Comparison of ENCODE assay signal across 18 cellular contexts in genomic region chr4:142886566-142886965, GRCh38. TPM values are rescaled to one million over a fixed set of nuclear protein-coding genes. Genes with fewer than 3 reads are reported as not detected.
DNase-seq lines count a peak whose midpoint lies in the region; ATAC-seq and TF ChIP-seq lines count a peak whose summit lies in the region.
"Had no signal": no experiment of that assay in that cellular context is flagged by ENCODE, and none has a peak within 500 bp of the region (broad histone marks: within the 10 kb centered on the region; RNA-seq: fewer than 3 reads in every experiment).

No MANE protein-coding gene starts in this region.

- H3K18ac ChIP-seq in mesendoderm (ENCODE audit: low read length), result no peak overlapping the region

- H3K23ac ChIP-seq in mesendoderm (ENCODE audit: low read length), result no peak overlapping the region

- H3K56ac ChIP-seq in mesendoderm (ENCODE audit: low read length), result no peak overlapping the region

- H3K79me1 ChIP-seq in mesendoderm (ENCODE audit: low read length), result no peaks in the 10 kb centered on the region

- H3K4me1 Mint-ChIP-seq in WTC11, result no peaks in the 10 kb centered on the region
- no peaks in the 10 kb centered on the region for H3K4me1 Mint-ChIP-seq in endodermal cell
- H3K4me1 Mint-ChIP-seq: CD14-positive monocyte; CD4-positive, alpha-beta memory T cell; IgD-negative memory B cell had no signal

- H3K79me2 ChIP-seq in mesendoderm (ENCODE audit: control insufficient read depth, insufficient read depth, low read length), result no peaks in the 10 kb centered on the region

- H3K27me3 ChIP-seq in endodermal cell (ENCODE audit: control insufficient read depth, insufficient read depth, low read length, poor library complexity, severe bottlenecking) (no peaks in the 10 kb centered on the region), mesendoderm (ENCODE audit: insufficient read depth, low read length, poor library complexity) (no peaks in the 10 kb centered on the region), gastrocnemius medialis (no peaks in the 10 kb centered on the region)
- H3K27me3 ChIP-seq: BLaER1 had no signal

- H2BK15ac ChIP-seq in mesendoderm (replicated peaks; ENCODE audit: low read depth), result no peak overlapping the region

- peak; percentile 61 for DNase-seq in ELF-1 (ENCODE audit: low read depth, low spot score)
- DNase-seq in WTC11 (ENCODE audit: low spot score), result no peak
- peak; percentile 44 for DNase-seq in endodermal cell
- DNase-seq in mesendoderm, result peak; percentile 84
- DNase-seq in gastrocnemius medialis, result no peak
- no peak for DNase-seq in putamen (ENCODE audit: low spot score)
- DNase-seq in NCI-H524 (lab: John Stamatoyannopoulos, UW), result no peak
- DNase-seq: 8988T; CD4-positive, alpha-beta memory T cell; DMS153; DMS79; HCEC 1CT had no signal

- no peak overlapping the region for H2BK120ac ChIP-seq in mesendoderm (ENCODE audit: low read depth, low read length)

- intact Hi-C loops in gastrocnemius medialis (cut with DNase I; ENCODE audit: low total_unique reads), result no loop called here

- no peak overlapping the region for H3K4ac ChIP-seq in mesendoderm (ENCODE audit: low read depth, low read length)

- in situ Hi-C loops in gastrocnemius medialis (cut with MboI; ENCODE audit: low sequenced_read_pairs in 4 of 4), result no loop called here

- no peak overlapping the region for H3K9ac ChIP-seq in endodermal cell (ENCODE audit: extremely low read depth, low read length, poor library complexity, severe bottlenecking)
- H3K9ac ChIP-seq in mesendoderm (ENCODE audit: low read length), result no peak overlapping the region
- H3K9ac ChIP-seq: BLaER1 had no signal

- no peak overlapping the region for H3K27ac ChIP-seq in endodermal cell (ENCODE audit: low read depth, low read length)
- no peak overlapping the region for H3K27ac ChIP-seq in mesendoderm (ENCODE audit: low read depth, low read length)
- no peak overlapping the region for H3K27ac ChIP-seq in gastrocnemius medialis
- H3K27ac ChIP-seq: BLaER1 had no signal

- no peak overlapping the region for H2AK5ac ChIP-seq in mesendoderm (ENCODE audit: low read length)

- H3K27ac Mint-ChIP-seq in WTC11 (no peak overlapping the region), endodermal cell (no peak overlapping the region)
- H3K27ac Mint-ChIP-seq: CD14-positive monocyte; CD4-positive, alpha-beta memory T cell; IgD-negative memory B cell had no signal

- TF ChIP-seq POLR2A in gastrocnemius medialis (IDR thresholded peaks at IDR 0.05), result no peak

- H3K4me3 Mint-ChIP-seq in WTC11 (no peak overlapping the region), endodermal cell (no peak overlapping the region)
- H3K4me3 Mint-ChIP-seq: CD14-positive monocyte; CD4-positive, alpha-beta memory T cell; IgD-negative memory B cell had no signal

- no peaks in the 10 kb centered on the region for H3K36me3 ChIP-seq in endodermal cell (ENCODE audit: control insufficient read depth, insufficient read depth, low read length)
- H3K36me3 ChIP-seq in mesendoderm (ENCODE audit: control insufficient read depth, insufficient read depth, low read length), result no peaks in the 10 kb centered on the region
- no peaks in the 10 kb centered on the region for H3K36me3 ChIP-seq in gastrocnemius medialis
- H3K36me3 ChIP-seq: BLaER1 had no signal

- peaks cover 3% of the 10 kb centered on the region for H3K9me3 ChIP-seq in endodermal cell (ENCODE audit: control insufficient read depth, low read length)
- no peaks in the 10 kb centered on the region for H3K9me3 ChIP-seq in gastrocnemius medialis
- H3K9me3 ChIP-seq: BLaER1 had no signal

- no peaks in the 10 kb centered on the region for H3K27me3 Mint-ChIP-seq in WTC11 (ENCODE audit: low read depth)
- no peaks in the 10 kb centered on the region for H3K27me3 Mint-ChIP-seq in endodermal cell (ENCODE audit: insufficient read depth)
- H3K27me3 Mint-ChIP-seq: IgD-negative memory B cell had no signal

- ATAC-seq in WTC11, result peak; percentile 50; the same call in 1 of the 2 replicates
- no peak for ATAC-seq in gastrocnemius medialis
- ATAC-seq in GM18858 (IDR thresholded peaks at IDR 0.05; ENCODE audit: unreplicated experiment), result no peak
- ATAC-seq: GM12878, HepG2 had no signal

- CTCF ChIA-PET in WTC11 (lab: Charles Lee), result interaction anchor here (0.9 kb wide), 1 partner anchor 443 kb away, joined by 3 read pairs; no protein-coding TSS in a partner anchor

- POLR2A ChIA-PET in WTC11 (lab: Charles Lee), result no interaction called here

- H3K36me3 Mint-ChIP-seq in WTC11 (no peaks in the 10 kb centered on the region), endodermal cell (ENCODE audit: low read depth) (no peaks in the 10 kb centered on the region)
- H3K36me3 Mint-ChIP-seq: CD14-positive monocyte; CD4-positive, alpha-beta memory T cell; IgD-negative memory B cell had no signal

- no peak overlapping the region for H4K8ac ChIP-seq in mesendoderm (ENCODE audit: low read depth, low read length)

- H3K4me2 ChIP-seq in mesendoderm (ENCODE audit: low read length), result no peak overlapping the region
- H3K4me2 ChIP-seq: BLaER1 had no signal

- H3K9me3 Mint-ChIP-seq in WTC11, result peaks cover 5% of the 10 kb centered on the region
- H3K9me3 Mint-ChIP-seq in endodermal cell, result peaks cover 3% of the 10 kb centered on the region
- H3K9me3 Mint-ChIP-seq: CD4-positive, alpha-beta memory T cell had no signal

- TF ChIP-seq CTCF in WTC11 (IDR thresholded peaks at IDR 0.05) (no peak), endodermal cell (conservative IDR thresholded peaks at IDR 0.05) (no peak), gastrocnemius medialis (IDR thresholded peaks at IDR 0.05 in 4 of 5, conservative IDR thresholded peaks at IDR 0.05 in 1 of 5) (no peak)

- 79 to 93% methylated on average over 5 of the region's 5 CpGs for WGBS in endodermal cell (ENCODE audit: insufficient coverage in 1 of 2, insufficient read length in 1 of 2), 2 experiments
- no CpG with 5 or more reads among the region's 5 CpGs for WGBS in mesendoderm (ENCODE audit: extremely low coverage, insufficient coverage, low lambda C conversion rate)

- no peaks in the 10 kb centered on the region for H3K4me1 ChIP-seq in endodermal cell (ENCODE audit: control insufficient read depth, insufficient read depth, low read length)
- no peaks in the 10 kb centered on the region for H3K4me1 ChIP-seq in mesendoderm (ENCODE audit: control insufficient read depth, low read depth, low read length)
- no peaks in the 10 kb centered on the region for H3K4me1 ChIP-seq in gastrocnemius medialis
- H3K4me1 ChIP-seq: BLaER1 had no signal

- no peak overlapping the region for H2BK5ac ChIP-seq in mesendoderm (ENCODE audit: low read length)

- no peak overlapping the region for H4K5ac ChIP-seq in mesendoderm (ENCODE audit: low read length)

- no peak overlapping the region for H3K4me3 ChIP-seq in endodermal cell (ENCODE audit: low read length)
- no peak overlapping the region for H3K4me3 ChIP-seq in mesendoderm (ENCODE audit: low read length)
- H3K4me3 ChIP-seq in gastrocnemius medialis, result no peak overlapping the region
- H3K4me3 ChIP-seq: BLaER1, GM12878 had no signal

TF ChIP-seq in WTC11, 78 proteins besides CTCF, POLR2A, EP300 and RAD21:
- TF ChIP-seq E2F5 (CRISPR knock-in tag; IDR thresholded peaks at IDR 0.05), result no peak

RNA-seq across cellular contexts. Expression of gene INPP4B, which starts 40.5 kb away (rescaled TPM):
- total RNA-seq in WTC11 (2021), result 0.57 to 0.92 TPM (median 0.62 TPM) in 3 replicates
- total RNA-seq in endodermal cell, result under 1 TPM; 0.64 to 0.66 TPM
- polyA plus RNA-seq in endodermal cell (2013, experiment 1 of 2), result 3.8 TPM
- polyA plus RNA-seq in endodermal cell (2013, experiment 2 of 2), result 4.2 TPM
- polyA plus RNA-seq in mesendoderm (2013, experiment 1 of 2), result 0.21 TPM
- polyA plus RNA-seq in mesendoderm (2013, experiment 2 of 2), result 0.20 TPM
- total RNA-seq in gastrocnemius medialis, result 10 to 100 TPM in 1 of 4 donors, 1 to 10 TPM in 3; 7.5 to 23.6 (median 9.1) TPM
- total RNA-seq: HepG2 had no signal
- polyA plus RNA-seq: HepG2 had no signal

Comparison
In these comparisons a context has a peak if more than half of its experiments do, and no peak if none do; other contexts are left out.
1. DNase-seq: peak in ELF-1 (single experiment), endodermal cell (single experiment) and mesendoderm (single experiment); none in WTC11 (single experiment), gastrocnemius medialis (0 of 2), putamen (single experiment) and NCI-H524 (0 of 2).